In genomic region chr16:83926726-83927397, GRCh38 we compare ENCODE assay signal across 8 cellular contexts. TPM values are rescaled to one million over a fixed set of nuclear protein-coding genes. Genes with fewer than 3 reads are reported as not detected.
DNase-seq lines count a peak whose midpoint lies in the region; ATAC-seq and TF ChIP-seq lines count a peak whose summit lies in the region.

No MANE protein-coding gene starts in this region.

- DNase-seq in CD14-positive monocyte (ENCODE audit: low spot score) (peak; percentile 52), GM19240 (ENCODE audit: insufficient read length, low spot score) (peak; percentile 79), NCI-H1092 treated with DMSO at 0.1 percent for 48 hours (lab: John Stamatoyannopoulos, UW) (peak; percentile 19), choroid plexus epithelial cell (ENCODE audit: low read depth) (peak; percentile 67), islet precursor cell (peak; percentile 94)
- peak; percentile 29 for DNase-seq in activated CD4-positive, alpha-beta T cell treated with anti-CD3 and anti-CD28 coated beads for 1 hour
- peak; percentile 4 to 52 for DNase-seq in stimulated activated CD4-positive, alpha-beta T cell treated with anti-CD3 and anti-CD28 coated beads, Interleukin-15, amount 100 ng/mL, for 48 hours (ENCODE audit: low read depth in 2 of 2)

- H3K4me3 ChIP-seq in choroid plexus epithelial cell (ENCODE audit: low read depth, low read length), result no peak overlapping the region

- H3K9me3 Mint-ChIP-seq in CD14-positive monocyte, result no peaks in the 10 kb centered on the region

- TF ChIP-seq CTCF in CD14-positive monocyte (IDR thresholded peaks at IDR 0.05) (peak; percentile 99), choroid plexus epithelial cell (conservative IDR thresholded peaks at IDR 0.05; ENCODE audit: low read depth, low read length) (peak; percentile 95)

- no peak overlapping the region for H3K4me3 Mint-ChIP-seq in CD14-positive monocyte

- no peak overlapping the region for H3K27ac Mint-ChIP-seq in CD14-positive monocyte

- intact Hi-C loops in CD14-positive monocyte (cut with micrococcal nuclease), result no loop called here

- H3K27me3 Mint-ChIP-seq in CD14-positive monocyte (ENCODE audit: low read depth in 3 of 3), result no peaks in the 10 kb centered on the region

- H3K4me1 Mint-ChIP-seq in CD14-positive monocyte, result no peaks in the 10 kb centered on the region

- no peak for ATAC-seq in HG03469 (IDR thresholded peaks at IDR 0.05; ENCODE audit: unreplicated experiment)

- peaks cover 15 to 27% of the 10 kb centered on the region in 2 donors for H3K36me3 Mint-ChIP-seq in CD14-positive monocyte

RNA-seq across cellular contexts. Expression of gene OSGIN1, which starts 26.2 kb away (rescaled TPM):
- polyA plus RNA-seq in CD14-positive monocyte, result 1 to 10 TPM; 1.8 to 4.0 TPM

RNA-seq across cellular contexts. Expression of gene MLYCD, which starts 27.9 kb away (rescaled TPM):
- 1 to 10 TPM; 1.2 to 1.3 TPM for polyA plus RNA-seq in CD14-positive monocyte

RNA-seq across cellular contexts. Expression of gene NECAB2, which starts 41.2 kb away (rescaled TPM):
- 1 to 10 TPM in 1 of 2 donors, under 1 TPM in 1; 0.33 to 1.4 TPM for polyA plus RNA-seq in CD14-positive monocyte

Comparison
In these comparisons a context has a peak if more than half of its experiments do, and no peak if none do; other contexts are left out.
1. DNase-seq: peak in every context shown above with its lines; median percentile 94 in islet precursor cell; 79 in GM19240; 67 in choroid plexus epithelial cell; 52 in CD14-positive monocyte; 29 in activated CD4-positive, alpha-beta T cell treated with anti-CD3 and anti-CD28 coated beads for 1 hour; 28 in stimulated activated CD4-positive, alpha-beta T cell treated with anti-CD3 and anti-CD28 coated beads, Interleukin-15, amount 100 ng/mL, for 48 hours; 19 in NCI-H1092 treated with DMSO at 0.1 percent for 48 hours.